Comparison of ENCODE assay signal across 8 cellular contexts in the genomic region with DNA sequence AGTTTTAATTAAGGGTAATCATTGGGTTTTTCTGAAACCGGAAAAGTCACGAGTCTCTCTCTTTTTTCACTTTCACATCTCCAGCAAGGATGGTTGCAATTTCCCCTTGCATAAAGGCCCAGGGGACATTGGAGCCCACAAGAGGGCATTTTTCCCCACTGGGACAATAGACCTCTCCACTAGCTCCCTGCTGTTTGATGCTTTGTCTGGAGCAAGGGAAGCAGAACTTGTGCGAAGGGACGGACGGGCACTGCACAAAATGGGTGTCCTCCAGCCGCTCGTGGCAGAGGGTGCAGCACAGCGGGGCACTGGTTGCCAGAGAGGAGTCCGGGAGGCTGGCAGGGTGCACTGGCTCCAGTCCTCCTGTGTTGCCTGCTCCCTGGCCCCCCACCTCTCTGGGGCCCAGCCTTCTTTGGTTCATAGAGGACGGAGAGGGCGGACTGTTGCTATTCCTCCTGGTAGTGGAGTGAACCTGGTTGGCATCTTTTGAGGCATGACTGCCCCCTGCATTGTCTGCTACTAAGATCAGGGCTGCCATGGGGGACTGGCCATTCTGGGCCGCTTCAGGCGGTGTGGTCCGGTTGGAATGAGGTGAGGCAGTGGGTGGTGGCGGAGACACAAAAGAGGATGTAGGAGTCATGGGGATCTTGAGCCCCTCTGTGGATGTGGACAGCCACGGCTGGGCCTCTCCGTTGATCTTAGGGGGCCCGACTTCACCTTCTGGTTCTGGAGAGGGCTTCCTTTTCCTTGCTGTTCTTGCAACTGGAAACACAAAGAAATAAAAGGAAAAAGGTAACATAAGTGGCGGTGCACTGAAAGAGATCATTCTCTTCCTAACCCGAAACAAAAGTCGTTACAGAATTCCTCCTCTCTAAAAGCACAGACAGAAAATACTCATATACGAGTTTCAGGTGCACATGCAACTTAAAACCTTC. TPM values are rescaled to one million over a fixed set of nuclear protein-coding genes. Genes with fewer than 3 reads are reported as not detected.
A peak's percentile ranks its signal among the peaks of the same experiment; 100 is the strongest.
DNase-seq lines count a peak whose midpoint lies in the region; ATAC-seq and TF ChIP-seq lines count a peak whose summit lies in the region.

No MANE protein-coding gene starts in this region.

- H3K4me1 Mint-ChIP-seq in activated T-helper 1 cell treated with anti-CD3 and anti-CD28 coated beads, Interleukin-12 subunit alpha, Interleukin-12 subunit beta, Interleukin-2, Interleukin-4 antibody, amounts not matched to agents 30 ng/mL and 10 ng/mL and 1 ng/mL, durations not matched to agents 14 hours and 24 hours and 36 hours (ENCODE audit: low read depth): peaks cover 54% of the 10 kb centered on the region
- H3K4me1 Mint-ChIP-seq in glutamatergic neuron (ENCODE audit: low read depth, unreplicated experiment): peaks cover 15% of the 10 kb centered on the region
- H3K4me1 Mint-ChIP-seq in progenitor cell of endocrine pancreas (ENCODE audit: low read depth): peaks cover 45% of the 10 kb centered on the region

- peak; percentile 10 for DNase-seq in stimulated activated CD4-positive, alpha-beta T cell treated with anti-CD3 and anti-CD28 coated beads, Interleukin-1b, Interleukin-23, amount 100 ng/mL, for 48 hours
- no peak for DNase-seq in stimulated activated CD4-positive, alpha-beta T cell treated with anti-CD3 and anti-CD28 coated beads, Interleukin-12 subunit alpha, Interleukin-12 subunit beta, amount 100 ng/mL, for 4 hours
- DNase-seq in NCI-H510A treated with DMSO at 0.1 percent for 48 hours (lab: John Stamatoyannopoulos, UW) (peak; percentile 54), glutamatergic neuron (peak; percentile 32), progenitor cell of endocrine pancreas (ENCODE audit: low spot score, unreplicated experiment) (no peak), posterior vena cava (ENCODE audit: low spot score) (no peak)
- DNase-seq in activated T-helper 1 cell treated with anti-CD3 and anti-CD28 coated beads, Interleukin-12 subunit alpha, Interleukin-12 subunit beta, Interleukin-2, Interleukin-4 antibody, amounts not matched to agents 30 ng/mL and 10 ng/mL and 1 ng/mL, durations not matched to agents 14 hours and 24 hours and 36 hours (ENCODE audit: low spot score): peak; percentile 18

- peak overlapping the region; percentile 100 for H3K4me3 Mint-ChIP-seq in activated T-helper 1 cell treated with anti-CD3 and anti-CD28 coated beads, Interleukin-12 subunit alpha, Interleukin-12 subunit beta, Interleukin-2, Interleukin-4 antibody, amounts not matched to agents 30 ng/mL and 10 ng/mL and 1 ng/mL, durations not matched to agents 14 hours and 24 hours and 36 hours
- H3K4me3 Mint-ChIP-seq in glutamatergic neuron (ENCODE audit: unreplicated experiment): peak overlapping the region; percentile 99
- H3K4me3 Mint-ChIP-seq in progenitor cell of endocrine pancreas (ENCODE audit: low read depth): peak overlapping the region; percentile 94

- no peaks in the 10 kb centered on the region for H3K27me3 Mint-ChIP-seq in activated T-helper 1 cell treated with anti-CD3 and anti-CD28 coated beads, Interleukin-12 subunit alpha, Interleukin-12 subunit beta, Interleukin-2, Interleukin-4 antibody, amounts not matched to agents 30 ng/mL and 10 ng/mL and 1 ng/mL, durations not matched to agents 14 hours and 24 hours and 36 hours (ENCODE audit: insufficient read depth)
- H3K27me3 Mint-ChIP-seq in glutamatergic neuron (ENCODE audit: unreplicated experiment) (peaks cover 43% of the 10 kb centered on the region), progenitor cell of endocrine pancreas (no peaks in the 10 kb centered on the region)

- intact Hi-C loops in activated T-helper 1 cell treated with anti-CD3 and anti-CD28 coated beads, Interleukin-12 subunit alpha, Interleukin-12 subunit beta, Interleukin-2, Interleukin-4 antibody, amounts not matched to agents 30 ng/mL and 10 ng/mL and 1 ng/mL, durations not matched to agents 14 hours and 24 hours and 36 hours (cut with micrococcal nuclease): loop anchor here (2.0 to 10.0 kb wide), 4 partner anchors 203 to 1259 kb away; partner anchors contain the start of genes B3GALNT2, COA6 and LYST
- intact Hi-C loops in posterior vena cava (cut with DNase I): loop anchor here in 1 of 2 donors (5.0 kb wide), 1 partner anchor 110 kb away; no protein-coding TSS in a partner anchor

- peaks cover 58% of the 10 kb centered on the region for H3K36me3 Mint-ChIP-seq in activated T-helper 1 cell treated with anti-CD3 and anti-CD28 coated beads, Interleukin-12 subunit alpha, Interleukin-12 subunit beta, Interleukin-2, Interleukin-4 antibody, amounts not matched to agents 30 ng/mL and 10 ng/mL and 1 ng/mL, durations not matched to agents 14 hours and 24 hours and 36 hours (ENCODE audit: low read depth)
- H3K36me3 Mint-ChIP-seq in glutamatergic neuron (ENCODE audit: unreplicated experiment) (peaks cover 38% of the 10 kb centered on the region), progenitor cell of endocrine pancreas (ENCODE audit: insufficient read depth) (peaks cover 41% of the 10 kb centered on the region)

- peak overlapping the region; percentile 99 for H3K27ac Mint-ChIP-seq in activated T-helper 1 cell treated with anti-CD3 and anti-CD28 coated beads, Interleukin-12 subunit alpha, Interleukin-12 subunit beta, Interleukin-2, Interleukin-4 antibody, amounts not matched to agents 30 ng/mL and 10 ng/mL and 1 ng/mL, durations not matched to agents 14 hours and 24 hours and 36 hours
- H3K27ac Mint-ChIP-seq in glutamatergic neuron (ENCODE audit: unreplicated experiment) (peak overlapping the region; percentile 99), progenitor cell of endocrine pancreas (peak overlapping the region; percentile 99)

- TF ChIP-seq CTCF in glutamatergic neuron (IDR thresholded peaks at IDR 0.05; ENCODE audit: partially characterized antibody, unreplicated experiment) (no peak), progenitor cell of endocrine pancreas (IDR thresholded peaks at IDR 0.05; ENCODE audit: unreplicated experiment) (peak; percentile 51)

- no peaks in the 10 kb centered on the region for H3K9me3 Mint-ChIP-seq in activated T-helper 1 cell treated with anti-CD3 and anti-CD28 coated beads, Interleukin-12 subunit alpha, Interleukin-12 subunit beta, Interleukin-2, Interleukin-4 antibody, amounts not matched to agents 30 ng/mL and 10 ng/mL and 1 ng/mL, durations not matched to agents 14 hours and 24 hours and 36 hours
- peaks cover 50% of the 10 kb centered on the region for H3K9me3 Mint-ChIP-seq in glutamatergic neuron (ENCODE audit: unreplicated experiment)
- no peaks in the 10 kb centered on the region for H3K9me3 Mint-ChIP-seq in progenitor cell of endocrine pancreas (ENCODE audit: low read depth)

- no peak for ATAC-seq in GM18873 (IDR thresholded peaks at IDR 0.05; ENCODE audit: low FRiP score, unreplicated experiment)

RNA-seq across cellular contexts. Expression of gene IRF2BP2, which starts 2.6 kb away (rescaled TPM):
- 243 TPM in 2 replicates for total RNA-seq in activated T-helper 1 cell treated with anti-CD3 and anti-CD28 coated beads, Interleukin-12 subunit alpha, Interleukin-12 subunit beta, Interleukin-2, Interleukin-4 antibody, amounts not matched to agents 30 ng/mL and 10 ng/mL and 1 ng/mL, durations not matched to agents 14 hours and 24 hours and 36 hours
- total RNA-seq in glutamatergic neuron (ENCODE audit: unreplicated experiment) (199 TPM), progenitor cell of endocrine pancreas (193 and 214 TPM in 2 replicates), posterior vena cava (10 to 100 TPM; 72.1 to 86.2 TPM)

Comparison
In these comparisons a context has a peak if more than half of its experiments do, and no peak if none do; other contexts are left out.
1. DNase-seq: peak in stimulated activated CD4-positive, alpha-beta T cell treated with anti-CD3 and anti-CD28 coated beads, Interleukin-1b, Interleukin-23, amount 100 ng/mL, for 48 hours (single experiment), NCI-H510A treated with DMSO at 0.1 percent for 48 hours (single experiment), activated T-helper 1 cell treated with anti-CD3 and anti-CD28 coated beads, Interleukin-12 subunit alpha, Interleukin-12 subunit beta, Interleukin-2, Interleukin-4 antibody, amounts not matched to agents 30 ng/mL and 10 ng/mL and 1 ng/mL, durations not matched to agents 14 hours and 24 hours and 36 hours (single experiment) and glutamatergic neuron (single experiment); none in stimulated activated CD4-positive, alpha-beta T cell treated with anti-CD3 and anti-CD28 coated beads, Interleukin-12 subunit alpha, Interleukin-12 subunit beta, amount 100 ng/mL, for 4 hours (single experiment), progenitor cell of endocrine pancreas (single experiment) and posterior vena cava (single experiment).
2. Peak in every context shown above with its lines, with median percentiles within 50 percentile points of each other: H3K27ac Mint-ChIP-seq and H3K4me3 Mint-ChIP-seq.